ENCODE assay signal across 24 cellular contexts in the genomic region with DNA sequence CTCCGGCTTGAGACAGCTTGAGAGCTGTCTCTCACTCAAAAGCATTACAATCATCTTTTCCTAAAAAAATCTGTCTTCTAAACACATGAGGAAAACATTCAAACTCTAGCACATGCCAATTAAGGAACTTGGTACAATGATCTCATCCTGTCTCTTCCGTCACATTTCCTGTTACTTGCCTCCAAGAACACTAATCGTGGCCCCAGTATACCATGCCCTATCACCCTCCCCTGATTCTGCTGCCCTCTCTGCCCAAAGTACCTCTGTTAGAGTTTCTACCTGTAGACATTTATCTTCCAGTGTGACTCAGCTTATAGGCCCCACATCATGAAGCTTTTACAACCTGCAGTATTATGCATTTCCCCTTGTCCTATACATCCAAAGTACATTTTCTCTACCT. TPM values are rescaled to one million over a fixed set of nuclear protein-coding genes. Genes with fewer than 3 reads are reported as not detected.
DNase-seq lines count a peak whose midpoint lies in the region; ATAC-seq and TF ChIP-seq lines count a peak whose summit lies in the region.
"Had no signal": no experiment of that assay in that cellular context is flagged by ENCODE, and none has a peak within 500 bp of the region (broad histone marks: within the 10 kb centered on the region; RNA-seq: fewer than 3 reads in every experiment).

No MANE protein-coding gene starts in this region.

- H3K27me3 Mint-ChIP-seq in T-cell: peaks cover 2 to 14% of the 10 kb centered on the region in 2 donors

- no peaks in the 10 kb centered on the region for H3K27me3 ChIP-seq in colonic mucosa

- no peaks in the 10 kb centered on the region for H3K36me3 Mint-ChIP-seq in T-cell
- H3K36me3 Mint-ChIP-seq: CD8-positive, alpha-beta T cell had no signal

- peak overlapping the region; percentile 70 for H3K27ac ChIP-seq in colonic mucosa
- H3K27ac ChIP-seq: HL-60, SK-N-MC had no signal

- H3K4me1 Mint-ChIP-seq in T-cell: no peaks in the 10 kb centered on the region

- no peaks in the 10 kb centered on the region for H3K9me3 Mint-ChIP-seq in T-cell
- H3K9me3 Mint-ChIP-seq: CD8-positive, alpha-beta T cell had no signal

- peak overlapping the region in 1 of 2 donors; percentile 43 for H3K9ac ChIP-seq in colonic mucosa (ENCODE audit: low read depth in 2 of 2, low read length in 2 of 2)

- H3K36me3 ChIP-seq in colonic mucosa (no peaks in the 10 kb centered on the region), mucosa of descending colon (ENCODE audit: low read depth) (no peaks in the 10 kb centered on the region)

- CTCF ChIA-PET in T-cell (lab: Charles Lee): no interaction called here

- intact Hi-C loops in colonic mucosa (cut with DNase I): no loop called here
- intact Hi-C loops in mucosa of descending colon (cut with DNase I, micrococcal nuclease): no loop called here

- POLR2A ChIA-PET in T-cell (lab: Charles Lee): no interaction called here

- no peak overlapping the region for H3K27ac Mint-ChIP-seq in T-cell
- H3K27ac Mint-ChIP-seq: CD8-positive, alpha-beta T cell had no signal

- DNase-seq in MV-4-11 (lab: John Stamatoyannopoulos, UW) (peak; percentile 8), colonic mucosa (peak; percentile 73), mucosa of descending colon (peak in 1 of 3 donors; percentile 66), T-cell (no peak), SW 1271 (lab: John Stamatoyannopoulos, UW) (no peak)
- no peak for DNase-seq in activated CD4-positive, alpha-beta T cell treated with anti-CD3 and anti-CD28 coated beads, Interleukin-2, amount 50 U/mL, for 4 hours
- no peak for DNase-seq in activated CD8-positive, alpha-beta memory T cell treated with anti-CD3 and anti-CD28 coated beads for 24 hours
- DNase-seq: CD8-positive, alpha-beta T cell; DND-41; KBM-7; NCI-H1105 treated with DMSO at 0.1 percent for 48 hours; NCI-H1694; NCI-H2081; NCI-H2171; NCI-H345; NCI-H524; NCI-H774; NK-92 treated with Interleukin-12 subunit alpha and Interleukin-12 subunit beta, amount 100 ng/mL, for 24 hours; Right ventricle myocardium superior had no signal

- H3K4me1 ChIP-seq in colonic mucosa (no peaks in the 10 kb centered on the region), mucosa of descending colon (ENCODE audit: low read depth) (peaks cover 14% of the 10 kb centered on the region)

- H3K4me3 Mint-ChIP-seq in T-cell: no peak overlapping the region
- H3K4me3 Mint-ChIP-seq: CD8-positive, alpha-beta T cell had no signal

- TF ChIP-seq CTCF in colonic mucosa (IDR thresholded peaks at IDR 0.05): no peak
- no peak for TF ChIP-seq CTCF in mucosa of descending colon (IDR thresholded peaks at IDR 0.05)

- H3K4me3 ChIP-seq in colonic mucosa (no peak overlapping the region), mucosa of descending colon (no peak overlapping the region)
- H3K4me3 ChIP-seq: GM12878, SK-N-MC had no signal

- no peaks in the 10 kb centered on the region for H3K9me3 ChIP-seq in colonic mucosa
- H3K9me3 ChIP-seq in mucosa of descending colon: no peaks in the 10 kb centered on the region

- ATAC-seq in mucosa of descending colon: peak; percentile 93
- no peak for ATAC-seq in T-cell (replicated peaks in 1 of 4)
- ATAC-seq: CD8-positive, alpha-beta T cell; GM12878; HepG2 had no signal

RNA-seq across cellular contexts. Expression of a gene that starts 9.2 kb away (rescaled TPM):
- 10 to 100 TPM; 26.4 to 34.7 TPM for total RNA-seq in colonic mucosa
- 10 to 100 TPM; 43.3 to 77.2 (median 48.3) TPM for total RNA-seq in mucosa of descending colon
- under 1 TPM in 1 of 5 donors, not detected in 4; 0.06 TPM for total RNA-seq in T-cell
- total RNA-seq: CD8-positive, alpha-beta T cell; HepG2; HT-29 had no signal

Comparison
In these comparisons a context has a peak if more than half of its experiments do, and no peak if none do; other contexts are left out.
1. DNase-seq: peak in MV-4-11 (single experiment) and colonic mucosa (single experiment); none in T-cell (0 of 34), SW 1271 (0 of 2), activated CD4-positive, alpha-beta T cell treated with anti-CD3 and anti-CD28 coated beads, Interleukin-2, amount 50 U/mL, for 4 hours (0 of 2) and activated CD8-positive, alpha-beta memory T cell treated with anti-CD3 and anti-CD28 coated beads for 24 hours (single experiment).
2. RNA of a gene that starts 9.2 kb away (total RNA-seq): 43.3 to 77.2 TPM in mucosa of descending colon and 26.4 to 34.7 TPM in colonic mucosa; 0.06 TPM in T-cell; every median in the first group is over 10 times any median in the second.